12 cellular contexts compared by ENCODE assay signal in the genomic region with DNA sequence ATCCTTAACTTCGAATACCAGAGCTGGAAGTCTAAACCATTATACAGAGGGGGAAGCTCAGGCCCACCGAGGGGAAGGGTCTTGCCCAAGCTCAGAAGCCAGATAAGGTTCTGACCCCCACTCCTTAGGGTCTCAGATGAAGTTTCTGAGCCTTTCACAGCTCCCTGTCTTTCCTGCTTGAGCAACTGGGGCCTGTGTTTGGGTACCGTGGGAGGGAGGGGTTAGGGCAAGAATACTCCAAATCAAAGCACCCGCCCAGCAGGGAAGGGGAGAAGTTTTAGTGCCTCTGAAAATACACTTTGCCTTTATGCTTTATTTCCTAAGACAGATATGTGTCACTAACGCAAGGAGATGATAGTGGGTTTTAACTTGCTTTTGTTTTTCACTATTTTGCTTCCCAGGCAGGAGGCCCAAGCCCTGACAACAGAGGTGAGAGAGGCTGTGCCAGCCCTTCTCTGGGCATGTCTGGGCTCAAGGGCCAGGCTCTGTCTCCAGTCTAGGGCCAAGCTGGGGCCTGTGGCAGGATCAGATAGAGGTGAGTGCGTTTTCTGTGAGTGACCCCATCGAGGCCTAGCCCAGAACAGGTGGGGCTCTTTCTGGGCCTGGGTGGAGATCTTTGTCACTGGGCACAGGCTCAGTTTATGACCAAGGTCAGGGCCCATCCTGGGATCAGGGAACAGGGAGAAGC. TPM values are rescaled to one million over a fixed set of nuclear protein-coding genes. Genes with fewer than 3 reads are reported as not detected.
A peak's percentile ranks its signal among the peaks of the same experiment; 100 is the strongest.
DNase-seq lines count a peak whose midpoint lies in the region; ATAC-seq and TF ChIP-seq lines count a peak whose summit lies in the region.
"Had no signal": no experiment of that assay in that cellular context is flagged by ENCODE, and none has a peak within 500 bp of the region (broad histone marks: within the 10 kb centered on the region; RNA-seq: fewer than 3 reads in every experiment).

No MANE protein-coding gene starts in this region.

- H3K27ac ChIP-seq in RWPE2 (ENCODE audit: poor library complexity, severe bottlenecking) (peak overlapping the region; percentile 35), hepatocyte (peak overlapping the region; percentile 57)

- H4K20me1 ChIP-seq in hepatocyte (ENCODE audit: insufficient read depth, poor library complexity, severe bottlenecking) = no peaks in the 10 kb centered on the region

- no peaks in the 10 kb centered on the region for H3K9me2 ChIP-seq in hepatocyte (replicated peaks; ENCODE audit: insufficient read depth)

- H3K36me3 Mint-ChIP-seq in progenitor cell of endocrine pancreas (ENCODE audit: insufficient read depth) = no peaks in the 10 kb centered on the region
- H3K36me3 Mint-ChIP-seq: natural killer cell had no signal

- H3K79me2 ChIP-seq in hepatocyte = no peaks in the 10 kb centered on the region

- peak; percentile 38; the same call in 2 of the 3 replicates for ATAC-seq in RWPE2 (ENCODE audit: low read depth)
- ATAC-seq in HG03139 (IDR thresholded peaks at IDR 0.05; ENCODE audit: unreplicated experiment) = no peak
- ATAC-seq: natural killer cell had no signal

- H3K4me3 ChIP-seq in RWPE2 (ENCODE audit: severe bottlenecking) (no peak overlapping the region), hepatocyte (no peak overlapping the region)
- H3K4me3 ChIP-seq: spleen had no signal

- DNase-seq in DMS153 (lab: John Stamatoyannopoulos, UW) (peak; percentile 31), RWPE2 (ENCODE audit: low spot score) (no peak), hepatocyte (ENCODE audit: low spot score) (no peak), progenitor cell of endocrine pancreas (ENCODE audit: low spot score, unreplicated experiment) (no peak), NCI-H128 (lab: John Stamatoyannopoulos, UW; ENCODE audit: unreplicated experiment) (no peak), GDM1 (lab: John Stamatoyannopoulos, UW) (no peak), activated gamma-delta T cell (lab: John Stamatoyannopoulos, UW) (no peak)
- DNase-seq: DMS79 treated with DMSO at 0.1 percent for 48 hours, islet precursor cell, natural killer cell, spleen had no signal

- H2AFZ ChIP-seq in hepatocyte = no peak overlapping the region

- H3K4me1 ChIP-seq in RWPE2 (ENCODE audit: insufficient read depth, poor library complexity, severe bottlenecking) (peaks cover 15% of the 10 kb centered on the region), hepatocyte (ENCODE audit: insufficient read depth) (peaks cover 15% of the 10 kb centered on the region)

- H3K4me2 ChIP-seq in hepatocyte = no peak overlapping the region

- whole genome bisulfite sequencing in hepatocyte (ENCODE audit: low lambda C conversion rate, missing lambda C conversion rate) = 63% methylated on average over 7 of the region's 7 CpGs

- peaks cover 4% of the 10 kb centered on the region for H3K27me3 Mint-ChIP-seq in progenitor cell of endocrine pancreas

- peak overlapping the region; percentile 91 for H3K27ac Mint-ChIP-seq in progenitor cell of endocrine pancreas
- H3K27ac Mint-ChIP-seq: natural killer cell had no signal

- H3K9me3 Mint-ChIP-seq in progenitor cell of endocrine pancreas (ENCODE audit: low read depth) = no peaks in the 10 kb centered on the region
- H3K9me3 Mint-ChIP-seq: natural killer cell had no signal

- H3K4me1 Mint-ChIP-seq in progenitor cell of endocrine pancreas (ENCODE audit: low read depth) = peaks cover 3% of the 10 kb centered on the region
- H3K4me1 Mint-ChIP-seq: natural killer cell had no signal

- no peak for TF ChIP-seq CTCF in RWPE2 (IDR thresholded peaks at IDR 0.05; ENCODE audit: poor library complexity, severe bottlenecking)
- TF ChIP-seq CTCF in hepatocyte (IDR thresholded peaks at IDR 0.05; ENCODE audit: poor library complexity) = no peak
- no peak for TF ChIP-seq CTCF in progenitor cell of endocrine pancreas (IDR thresholded peaks at IDR 0.05; ENCODE audit: unreplicated experiment)

- H3K27me3 ChIP-seq in RWPE2 (ENCODE audit: insufficient read depth, poor library complexity, severe bottlenecking) = no peaks in the 10 kb centered on the region
- no peaks in the 10 kb centered on the region for H3K27me3 ChIP-seq in hepatocyte

- H3K36me3 ChIP-seq in RWPE2 (ENCODE audit: low read depth) (no peaks in the 10 kb centered on the region), hepatocyte (replicated peaks; ENCODE audit: insufficient read depth, low read depth) (no peaks in the 10 kb centered on the region)
- H3K36me3 ChIP-seq: spleen had no signal

- H3K9me3 ChIP-seq in RWPE2 (ENCODE audit: severe bottlenecking) (no peaks in the 10 kb centered on the region), hepatocyte (ENCODE audit: low read depth) (no peaks in the 10 kb centered on the region)
- H3K9me3 ChIP-seq: spleen had no signal

- no peak overlapping the region for H3K4me3 Mint-ChIP-seq in progenitor cell of endocrine pancreas (ENCODE audit: low read depth)
- H3K4me3 Mint-ChIP-seq: natural killer cell had no signal

RNA-seq across cellular contexts. Expression of a gene that starts 20.6 kb away (rescaled TPM):
- total RNA-seq in hepatocyte (21.0 and 26.0 TPM in 2 replicates), progenitor cell of endocrine pancreas (5.1 and 5.7 TPM in 2 replicates)
- 56.0 and 60.7 TPM in 2 replicates for polyA plus RNA-seq in hepatocyte

RNA-seq across cellular contexts. Expression of a gene that starts 39.7 kb away (rescaled TPM):
- total RNA-seq in hepatocyte = 67.4 and 92.5 TPM in 2 replicates
- 137 and 145 TPM in 2 replicates for polyA plus RNA-seq in hepatocyte
- total RNA-seq in progenitor cell of endocrine pancreas = 48.8 and 49.3 TPM in 2 replicates
